In the genomic region with DNA sequence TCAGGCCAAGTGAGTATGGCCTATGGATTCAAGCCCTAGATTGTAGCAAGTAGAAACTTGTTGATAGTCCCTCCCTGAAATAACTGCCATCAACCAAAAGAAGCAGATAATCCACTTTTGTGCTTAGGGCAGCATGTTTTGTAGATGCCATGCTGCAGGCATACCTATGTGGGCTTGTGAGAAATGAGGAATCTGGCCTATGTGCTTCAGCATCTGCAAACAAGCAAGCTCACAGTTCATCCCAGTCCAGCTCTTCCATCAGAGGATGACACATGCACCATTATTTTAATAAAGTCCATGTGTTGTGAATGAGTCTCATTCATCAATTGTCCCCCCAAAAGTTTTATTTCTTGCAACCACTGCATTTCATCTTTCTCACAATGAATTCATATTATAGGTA, we compare ENCODE assay signal across 1 cellular context.
TF ChIP-seq lines count a peak whose summit lies in the region.

No MANE protein-coding gene starts in this region.

TF ChIP-seq in SK-N-SH, 30 proteins besides CTCF, POLR2A, EP300 and RAD21 (continued from another document):
- TF ChIP-seq NFIC (IDR thresholded peaks at IDR 0.05; ENCODE audit: borderline replicate concordance) (peak; percentile 61; the same call in 1 of the 2 replicates), GATA2 (CRISPR knock-in tag; IDR thresholded peaks at IDR 0.05) (no peak), ELF1 (IDR thresholded peaks at IDR 0.05) (no peak), RFX5 (IDR thresholded peaks at IDR 0.05; ENCODE audit: low read length) (no peak), NRF1 (IDR thresholded peaks at IDR 0.05; ENCODE audit: low read depth, low read length) (no peak), TAF1 (IDR thresholded peaks at IDR 0.05; ENCODE audit: borderline replicate concordance, low read depth, low read length) (no peak), JUND (IDR thresholded peaks at IDR 0.05) (peak; percentile 74)
- TF ChIP-seq, protein P1, sequence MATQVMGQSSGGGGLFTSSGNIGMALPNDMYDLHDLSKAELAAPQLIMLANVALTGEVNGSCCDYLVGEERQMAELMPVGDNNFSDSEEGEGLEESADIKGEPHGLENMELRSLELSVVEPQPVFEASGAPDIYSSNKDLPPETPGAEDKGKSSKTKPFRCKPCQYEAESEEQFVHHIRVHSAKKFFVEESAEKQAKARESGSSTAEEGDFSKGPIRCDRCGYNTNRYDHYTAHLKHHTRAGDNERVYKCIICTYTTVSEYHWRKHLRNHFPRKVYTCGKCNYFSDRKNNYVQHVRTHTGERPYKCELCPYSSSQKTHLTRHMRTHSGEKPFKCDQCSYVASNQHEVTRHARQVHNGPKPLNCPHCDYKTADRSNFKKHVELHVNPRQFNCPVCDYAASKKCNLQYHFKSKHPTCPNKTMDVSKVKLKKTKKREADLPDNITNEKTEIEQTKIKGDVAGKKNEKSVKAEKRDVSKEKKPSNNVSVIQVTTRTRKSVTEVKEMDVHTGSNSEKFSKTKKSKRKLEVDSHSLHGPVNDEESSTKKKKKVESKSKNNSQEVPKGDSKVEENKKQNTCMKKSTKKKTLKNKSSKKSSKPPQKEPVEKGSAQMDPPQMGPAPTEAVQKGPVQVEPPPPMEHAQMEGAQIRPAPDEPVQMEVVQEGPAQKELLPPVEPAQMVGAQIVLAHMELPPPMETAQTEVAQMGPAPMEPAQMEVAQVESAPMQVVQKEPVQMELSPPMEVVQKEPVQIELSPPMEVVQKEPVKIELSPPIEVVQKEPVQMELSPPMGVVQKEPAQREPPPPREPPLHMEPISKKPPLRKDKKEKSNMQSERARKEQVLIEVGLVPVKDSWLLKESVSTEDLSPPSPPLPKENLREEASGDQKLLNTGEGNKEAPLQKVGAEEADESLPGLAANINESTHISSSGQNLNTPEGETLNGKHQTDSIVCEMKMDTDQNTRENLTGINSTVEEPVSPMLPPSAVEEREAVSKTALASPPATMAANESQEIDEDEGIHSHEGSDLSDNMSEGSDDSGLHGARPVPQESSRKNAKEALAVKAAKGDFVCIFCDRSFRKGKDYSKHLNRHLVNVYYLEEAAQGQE (IDR thresholded peaks at IDR 0.05; ENCODE audit: low read depth, low read length), result no peak
- TF ChIP-seq, protein P2, sequence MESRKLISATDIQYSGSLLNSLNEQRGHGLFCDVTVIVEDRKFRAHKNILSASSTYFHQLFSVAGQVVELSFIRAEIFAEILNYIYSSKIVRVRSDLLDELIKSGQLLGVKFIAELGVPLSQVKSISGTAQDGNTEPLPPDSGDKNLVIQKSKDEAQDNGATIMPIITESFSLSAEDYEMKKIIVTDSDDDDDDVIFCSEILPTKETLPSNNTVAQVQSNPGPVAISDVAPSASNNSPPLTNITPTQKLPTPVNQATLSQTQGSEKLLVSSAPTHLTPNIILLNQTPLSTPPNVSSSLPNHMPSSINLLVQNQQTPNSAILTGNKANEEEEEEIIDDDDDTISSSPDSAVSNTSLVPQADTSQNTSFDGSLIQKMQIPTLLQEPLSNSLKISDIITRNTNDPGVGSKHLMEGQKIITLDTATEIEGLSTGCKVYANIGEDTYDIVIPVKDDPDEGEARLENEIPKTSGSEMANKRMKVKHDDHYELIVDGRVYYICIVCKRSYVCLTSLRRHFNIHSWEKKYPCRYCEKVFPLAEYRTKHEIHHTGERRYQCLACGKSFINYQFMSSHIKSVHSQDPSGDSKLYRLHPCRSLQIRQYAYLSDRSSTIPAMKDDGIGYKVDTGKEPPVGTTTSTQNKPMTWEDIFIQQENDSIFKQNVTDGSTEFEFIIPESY (IDR thresholded peaks at IDR 0.05; ENCODE audit: borderline replicate concordance, low read depth), result no peak
- TF ChIP-seq, protein P3, sequence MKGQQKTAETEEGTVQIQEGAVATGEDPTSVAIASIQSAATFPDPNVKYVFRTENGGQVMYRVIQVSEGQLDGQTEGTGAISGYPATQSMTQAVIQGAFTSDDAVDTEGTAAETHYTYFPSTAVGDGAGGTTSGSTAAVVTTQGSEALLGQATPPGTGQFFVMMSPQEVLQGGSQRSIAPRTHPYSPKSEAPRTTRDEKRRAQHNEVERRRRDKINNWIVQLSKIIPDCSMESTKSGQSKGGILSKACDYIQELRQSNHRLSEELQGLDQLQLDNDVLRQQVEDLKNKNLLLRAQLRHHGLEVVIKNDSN (IDR thresholded peaks at IDR 0.05; ENCODE audit: borderline replicate concordance, low read depth), result no peak
